Comparison of ENCODE assay signal across 9 cellular contexts in genomic region chr10:43394868-43395267, GRCh38. TPM values are rescaled to one million over a fixed set of nuclear protein-coding genes. Genes with fewer than 3 reads are reported as not detected.
DNase-seq lines count a peak whose midpoint lies in the region; ATAC-seq, FAIRE-seq and TF ChIP-seq lines count a peak whose summit lies in the region.
"Had no signal": no experiment of that assay in that cellular context is flagged by ENCODE, and none has a peak within 500 bp of the region (broad histone marks: within the 10 kb centered on the region; RNA-seq: fewer than 3 reads in every experiment).

No MANE protein-coding gene starts in this region.

- no TSS peak for BruUV-seq in OCI-LY7 (replicated peaks; lab: Mats Ljungman, UMichigan)

- intact Hi-C loops in OCI-LY7 (cut with micrococcal nuclease; ENCODE audit: unreplicated experiment): no loop called here

- TF ChIP-seq CTCF in GM06990 (IDR thresholded peaks at IDR 0.05; ENCODE audit: insufficient read depth, low read length, poor library complexity, severe bottlenecking): no peak
- TF ChIP-seq CTCF in OCI-LY7 (conservative IDR thresholded peaks at IDR 0.05; ENCODE audit: low read length): no peak
- no peak for TF ChIP-seq CTCF in H1 (IDR thresholded peaks at IDR 0.05; ENCODE audit: control extremely low read depth in 1 of 3, insufficient read depth in 1 of 3, low read depth in 1 of 3, low read length in 3 of 3)

- POLR2A ChIA-PET in OCI-LY7 (lab: Charles Lee): interaction anchor here (0.6 to 2.3 kb wide), 3 partner anchors 9 to 37 kb away, joined by 3 to 10 read pairs (median 6); no protein-coding TSS in a partner anchor
- POLR2A ChIA-PET in H1 (lab: Charles Lee; ENCODE audit: partially characterized antibody): interaction anchor here (0.7 to 10.5 kb wide), 17 partner anchors 8 to 58 kb away, joined by 3 to 112 read pairs (median 8); partner anchors contain the start of genes FXYD4, HNRNPF and ZNF487

- H4K20me1 ChIP-seq in OCI-LY7 (ENCODE audit: insufficient read depth, low read length) (peaks cover 57% of the 10 kb centered on the region), H1 (replicated peaks in 1 of 2; ENCODE audit: control insufficient read depth in 1 of 2, insufficient read depth in 2 of 2, low read length in 2 of 2) (peaks cover 32 to 50% of the 10 kb centered on the region in 2 experiments)

- H4K5ac ChIP-seq in H1 (ENCODE audit: insufficient read length, low read depth, low read length): no peak overlapping the region

- H3K27me3 ChIP-seq in GM06990 (replicated peaks; ENCODE audit: control insufficient read depth, insufficient read depth, low read length) (no peaks in the 10 kb centered on the region), H1 (replicated peaks in 1 of 4; ENCODE audit: control insufficient read depth in 3 of 4, extremely low read depth in 1 of 4, insufficient read depth in 3 of 4, low read length in 3 of 4) (no peaks in the 10 kb centered on the region), trophoblast cell (ENCODE audit: insufficient read depth, low read length) (no peaks in the 10 kb centered on the region)

- no peak overlapping the region for H2BK120ac ChIP-seq in H1 (replicated peaks; ENCODE audit: low read depth, low read length)
- no peak overlapping the region for H2BK120ac ChIP-seq in trophoblast cell (ENCODE audit: insufficient read depth, low read length, poor library complexity)

- H4K8ac ChIP-seq in H1 (ENCODE audit: extremely low read depth, insufficient read depth, low read length) (no peak overlapping the region), trophoblast cell (ENCODE audit: low read depth, low read length) (no peak overlapping the region)

- H3K4me1 ChIP-seq in OCI-LY7 (ENCODE audit: insufficient read depth, low read length, poor library complexity, severe bottlenecking): peaks cover 41% of the 10 kb centered on the region
- H3K4me1 ChIP-seq in H1 (replicated peaks in 1 of 4; ENCODE audit: control insufficient read depth in 3 of 4, insufficient read depth in 4 of 4, low read length in 3 of 4): peaks cover 0 to 10% (median 5%) of the 10 kb centered on the region in 4 experiments
- H3K4me1 ChIP-seq in trophoblast cell (ENCODE audit: control insufficient read depth in 1 of 2, insufficient read depth in 2 of 2, low read length in 2 of 2): peaks cover 11 to 22% of the 10 kb centered on the region in 2 experiments

- no peak for TF ChIP-seq RAD21 in H1 (IDR thresholded peaks at IDR 0.05 in 1 of 2, conservative IDR thresholded peaks at IDR 0.05 in 1 of 2; ENCODE audit: low read depth in 2 of 2, low read length in 2 of 2)

- ATAC-seq in HG02885 (IDR thresholded peaks at IDR 0.05; ENCODE audit: poor library complexity, unreplicated experiment) (no peak), GM21737 (IDR thresholded peaks at IDR 0.05; ENCODE audit: unreplicated experiment) (no peak)

- H3K4me3 ChIP-seq in GM06990 (replicated peaks; ENCODE audit: low read depth, low read length): peak overlapping the region; percentile 77
- peak overlapping the region; percentile 92 for H3K4me3 ChIP-seq in OCI-LY7 (ENCODE audit: low read depth, low read length, poor library complexity, severe bottlenecking)
- peak overlapping the region; percentile 76 to 91 (median 86); a peak in 5 of 8 replicates for H3K4me3 ChIP-seq in H1 (ENCODE audit: extremely low read depth in 1 of 4, insufficient read depth in 2 of 4, low read depth in 3 of 4, low read length in 4 of 4)
- no peak overlapping the region for H3K4me3 ChIP-seq in trophoblast cell (ENCODE audit: low read depth, low read length)

- H3K9me3 ChIP-seq in OCI-LY7 (ENCODE audit: low read length) (no peaks in the 10 kb centered on the region), H1 (ENCODE audit: insufficient read depth in 2 of 2, low read depth in 1 of 2, low read length in 1 of 2) (no peaks in the 10 kb centered on the region), trophoblast cell (ENCODE audit: insufficient read depth, low read depth, low read length) (no peaks in the 10 kb centered on the region)

- H3K4ac ChIP-seq in H1 (replicated peaks; ENCODE audit: insufficient read length, low read depth, low read length) (no peak overlapping the region), trophoblast cell (ENCODE audit: low read depth, low read length) (peak overlapping the region; percentile 88)

- H2AFZ ChIP-seq in OCI-LY7 (ENCODE audit: low read length) (no peak overlapping the region), H1 (ENCODE audit: low read length) (no peak overlapping the region), trophoblast cell (ENCODE audit: insufficient read depth, low read length, poor library complexity) (no peak overlapping the region)

- H3K9ac ChIP-seq in H1 (replicated peaks in 1 of 4; ENCODE audit: extremely low read depth in 1 of 4, low read depth in 3 of 4, low read length in 3 of 4) (peak overlapping the region in 2 of 4 experiments; percentile 0 to 94; a peak in 1 of 7 replicates), trophoblast cell (ENCODE audit: low read length) (no peak overlapping the region)

- H2BK5ac ChIP-seq in H1 (ENCODE audit: low read depth, low read length) (no peak overlapping the region), trophoblast cell (ENCODE audit: low read depth, low read length, poor library complexity) (no peak overlapping the region)

- no peak overlapping the region for H3K56ac ChIP-seq in H1 (replicated peaks; ENCODE audit: insufficient read length, low read depth, low read length)

- H2BK20ac ChIP-seq in H1 (ENCODE audit: low read length): no peak overlapping the region

- H3K14ac ChIP-seq in H1 (ENCODE audit: insufficient read length) (no peak overlapping the region), trophoblast cell (ENCODE audit: low read length) (no peak overlapping the region)

- H3K36me3 ChIP-seq in GM06990 (ENCODE audit: control insufficient read depth, insufficient read depth, low read length) (peaks cover 28% of the 10 kb centered on the region), OCI-LY7 (ENCODE audit: insufficient read depth, low read length) (peaks cover 90% of the 10 kb centered on the region), H1 (ENCODE audit: control insufficient read depth in 2 of 4, insufficient read depth in 4 of 4, low read length in 3 of 4) (peaks cover 25 to 58% (median 48%) of the 10 kb centered on the region in 4 experiments), trophoblast cell (ENCODE audit: control insufficient read depth in 1 of 2, insufficient read depth in 2 of 2, low read length in 2 of 2) (peaks cover 36 to 45% of the 10 kb centered on the region in 2 experiments)

- H3K4me2 ChIP-seq in OCI-LY7 (ENCODE audit: low read length) (peak overlapping the region; percentile 96), H1 (ENCODE audit: insufficient read depth in 1 of 2, low read depth in 2 of 2, low read length in 2 of 2) (peak overlapping the region; percentile 78 to 86), trophoblast cell (ENCODE audit: low read length) (peak overlapping the region; percentile 82)

- H3K27ac ChIP-seq in OCI-LY7 (ENCODE audit: low read depth, low read length, poor library complexity, severe bottlenecking) (peak overlapping the region; percentile 82), H1 (ENCODE audit: low read depth, low read length) (no peak overlapping the region), trophoblast cell (ENCODE audit: low read depth, low read length) (no peak overlapping the region)

- H2AK5ac ChIP-seq in H1 (ENCODE audit: low read depth, low read length): no peak overlapping the region
- no peak overlapping the region for H2AK5ac ChIP-seq in trophoblast cell (ENCODE audit: low read length)

- H3K9me2 ChIP-seq in OCI-LY7 (ENCODE audit: insufficient read depth, low read length): no peaks in the 10 kb centered on the region

- H3K18ac ChIP-seq in H1 (ENCODE audit: extremely low read depth, low read length) (no peak overlapping the region), trophoblast cell (ENCODE audit: low read length) (no peak overlapping the region)

- no peak; a peak in 1 of 3 replicates for TF ChIP-seq POLR2A in H1 (IDR thresholded peaks at IDR 0.05; ENCODE audit: control extremely low read depth in 1 of 2, low read depth in 2 of 2, low read length in 2 of 2)

- no peak overlapping the region for H4K12ac ChIP-seq in trophoblast cell (ENCODE audit: low read depth, low read length)

- WGBS in H1 (ENCODE audit: extremely low coverage in 1 of 2, insufficient coverage in 1 of 2, insufficient read length in 1 of 2, insufficient replicate concordance in 2 of 2, low coverage in 1 of 2, low lambda C conversion rate in 2 of 2, missing lambda C conversion rate in 1 of 2), 2 experiments: 97% methylated on average over 6 of the region's 6 CpGs; no CpG with 5 or more reads in 1 of the 2 experiments
- no CpG with 5 or more reads among the region's 6 CpGs for WGBS in trophoblast cell (ENCODE audit: extremely low coverage, insufficient coverage, insufficient read length)

- H2BK15ac ChIP-seq in H1 (ENCODE audit: low read length): no peak overlapping the region

- CTCF ChIA-PET in OCI-LY7 (lab: Charles Lee; ENCODE audit: unreplicated experiment): no interaction called here
- CTCF ChIA-PET in H1 (lab: Charles Lee; ENCODE audit: partially characterized antibody): interaction anchor here (0.6 to 2.0 kb wide), 3 partner anchors 11 to 67 kb away, joined by 3 to 5 read pairs (median 3); no protein-coding TSS in a partner anchor

- H2BK12ac ChIP-seq in H1 (ENCODE audit: low read depth, low read length) (no peak overlapping the region), trophoblast cell (ENCODE audit: low read length) (no peak overlapping the region)

- H3K79me2 ChIP-seq in OCI-LY7 (ENCODE audit: insufficient read depth, low read depth, low read length) (peaks cover 98% of the 10 kb centered on the region), H1 (ENCODE audit: control insufficient read depth in 1 of 2, insufficient read depth in 2 of 2, low read length in 2 of 2) (peaks cover 58 to 90% of the 10 kb centered on the region in 2 experiments), trophoblast cell (ENCODE audit: control insufficient read depth, insufficient read depth, low read length, poor library complexity) (peaks cover 30% of the 10 kb centered on the region)

- H3K23me2 ChIP-seq in H1 (ENCODE audit: low read depth, low read length): peaks cover 10% of the 10 kb centered on the region

- TF ChIP-seq EP300 in H1 (IDR thresholded peaks at IDR 0.05; ENCODE audit: borderline replicate concordance in 1 of 2, low read depth in 2 of 2, low read length in 2 of 2): no peak

- H4K91ac ChIP-seq in H1 (replicated peaks; ENCODE audit: insufficient read length, low read length) (no peak overlapping the region), trophoblast cell (ENCODE audit: low read depth, low read length) (no peak overlapping the region)

- H3K23ac ChIP-seq in H1 (ENCODE audit: insufficient read length): no peak overlapping the region
- no peak overlapping the region for H3K23ac ChIP-seq in trophoblast cell (ENCODE audit: low read length)

- FAIRE-seq in H1 (lab: Jason Lieb, UNC): no peak

- no peak for DNase-seq in GM06990 (ENCODE audit: extremely low read depth, insufficient read length)
- DNase-seq in OCI-LY7 (ENCODE audit: low spot score): no peak
- DNase-seq in H1 (ENCODE audit: low read depth in 1 of 2, low spot score in 2 of 2): no peak
- no peak for DNase-seq in trophoblast cell
- DNase-seq in NCI-H1048 (lab: John Stamatoyannopoulos, UW): no peak
- DNase-seq in central memory CD4-positive, alpha-beta T cell: no peak

- H3K79me1 ChIP-seq in H1 (ENCODE audit: low read depth, low read length): peaks cover 14% of the 10 kb centered on the region
- H3K79me1 ChIP-seq in trophoblast cell (ENCODE audit: low read length): peaks cover 17% of the 10 kb centered on the region

RNA-seq across cellular contexts. Expression of gene HNRNPF, which starts 14.1 kb away (rescaled TPM):
- total RNA-seq in OCI-LY7 (2014; rRNA removed; shearing (Covaris generic)): 280 and 354 TPM in 2 replicates
- 286 and 340 TPM in 2 replicates for total RNA-seq in OCI-LY7 (2022)
- total RNA-seq in H1 (2021; fragmentation: NEBNext Ultra II Directional; extraction: Animal tissue kit (Norgen Biotek cat#: 25700)): 389 and 397 TPM in 2 replicates
- 208 and 209 TPM in 2 replicates for polyA plus RNA-seq in H1 (2011; rRNA removed)
- polyA plus RNA-seq in H1 (2011; cell fraction: cytosol; rRNA removed): 285 TPM
- 199 TPM for polyA plus RNA-seq in H1 (2011; cell fraction: nucleus; rRNA removed)
- polyA plus RNA-seq in H1 (2012, experiment 1 of 2): 322 to 369 TPM (median 332 TPM) in 4 replicates
- polyA plus RNA-seq in H1 (2012, experiment 2 of 2): 154 TPM
- polyA plus RNA-seq in H1 (2013, experiment 1 of 2): 167 TPM
- 175 TPM for polyA plus RNA-seq in H1 (2013, experiment 2 of 2)
- 303 and 334 TPM in 2 replicates for polyA minus RNA-seq in H1 (2011; rRNA and poly(A)+ RNA removed)
- 147 TPM for polyA minus RNA-seq in H1 (2011; cell fraction: cytosol; rRNA and poly(A)+ RNA removed)
- polyA minus RNA-seq in H1 (2011; cell fraction: nucleus; rRNA and poly(A)+ RNA removed): 101 TPM
- polyA plus RNA-seq in trophoblast cell (2013): 123 and 124 TPM in 2 replicates

RNA-seq across cellular contexts. Expression of gene FXYD4, which starts 23.4 kb away (rescaled TPM):
- not detected in 2 replicates for total RNA-seq in OCI-LY7 (2014; rRNA removed; shearing (Covaris generic))
- not detected in 2 replicates for total RNA-seq in OCI-LY7 (2022)
- not detected in 2 replicates for total RNA-seq in H1 (2021; fragmentation: NEBNext Ultra II Directional; extraction: Animal tissue kit (Norgen Biotek cat#: 25700))
- polyA plus RNA-seq in H1 (2011; rRNA removed): not detected in 2 replicates
- not detected for polyA plus RNA-seq in H1 (2011; cell fraction: cytosol; rRNA removed)
- polyA plus RNA-seq in H1 (2011; cell fraction: nucleus; rRNA removed): not detected
- not detected in 4 replicates for polyA plus RNA-seq in H1 (2012, experiment 1 of 2)
- not detected for polyA plus RNA-seq in H1 (2012, experiment 2 of 2)
- polyA plus RNA-seq in H1 (2013, experiment 1 of 2): not detected
- polyA plus RNA-seq in H1 (2013, experiment 2 of 2): not detected
- not detected in 2 replicates for polyA minus RNA-seq in H1 (2011; rRNA and poly(A)+ RNA removed)
- not detected for polyA minus RNA-seq in H1 (2011; cell fraction: cytosol; rRNA and poly(A)+ RNA removed)
- not detected for polyA minus RNA-seq in H1 (2011; cell fraction: nucleus; rRNA and poly(A)+ RNA removed)
- polyA plus RNA-seq in trophoblast cell (2013): 0.14 and 0.64 TPM in 2 replicates
- total RNA-seq: activated CD8-positive, alpha-beta memory T cell treated with anti-CD3 and anti-CD28 coated beads for 36 hours had no signal

RNA-seq across cellular contexts. Expression of gene ZNF487, which starts 42.0 kb away (rescaled TPM):
- 6.5 and 8.1 TPM in 2 replicates for total RNA-seq in OCI-LY7 (2014; rRNA removed; shearing (Covaris generic))
- total RNA-seq in OCI-LY7 (2022): 3.5 and 5.0 TPM in 2 replicates
- 1.9 TPM in 2 replicates for total RNA-seq in H1 (2021; fragmentation: NEBNext Ultra II Directional; extraction: Animal tissue kit (Norgen Biotek cat#: 25700))
- polyA plus RNA-seq in H1 (2011; rRNA removed): 1.9 and 2.5 TPM in 2 replicates
- 1.8 TPM for polyA plus RNA-seq in H1 (2011; cell fraction: cytosol; rRNA removed)
- 2.7 TPM for polyA plus RNA-seq in H1 (2011; cell fraction: nucleus; rRNA removed)
- 0.97 to 1.6 TPM (median 1.3 TPM) in 4 replicates for polyA plus RNA-seq in H1 (2012, experiment 1 of 2)
- polyA plus RNA-seq in H1 (2012, experiment 2 of 2): 1.8 TPM
- 1.6 TPM for polyA plus RNA-seq in H1 (2013, experiment 1 of 2)
- 1.4 TPM for polyA plus RNA-seq in H1 (2013, experiment 2 of 2)
- 0.57 and 3.0 TPM in 2 replicates for polyA minus RNA-seq in H1 (2011; rRNA and poly(A)+ RNA removed)
- not detected for polyA minus RNA-seq in H1 (2011; cell fraction: cytosol; rRNA and poly(A)+ RNA removed)
- polyA minus RNA-seq in H1 (2011; cell fraction: nucleus; rRNA and poly(A)+ RNA removed): 3.3 TPM
- polyA plus RNA-seq in trophoblast cell (2013): 1.5 and 1.8 TPM in 2 replicates
